ENCODE assay signal across 18 cellular contexts in the genomic region with DNA sequence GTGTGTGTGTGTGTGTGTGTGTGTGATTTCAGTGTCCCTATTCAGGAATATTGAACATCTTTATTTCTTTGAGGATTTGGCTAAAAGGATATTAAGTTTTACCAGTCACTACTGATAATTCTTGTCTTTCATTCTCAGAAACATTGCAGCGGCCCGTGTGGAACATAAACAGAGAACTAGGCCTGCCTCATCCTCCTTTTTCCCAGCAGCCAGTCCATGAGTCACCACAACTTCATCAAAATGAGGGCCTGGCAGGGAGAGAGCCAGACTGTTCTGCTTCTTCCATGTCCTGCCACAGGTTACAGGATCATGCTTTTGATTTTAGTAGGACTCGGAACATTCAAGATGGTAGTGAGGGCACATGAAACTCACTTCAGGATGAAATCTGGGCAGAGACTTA. TPM values are rescaled to one million over a fixed set of nuclear protein-coding genes. Genes with fewer than 3 reads are reported as not detected.
DNase-seq lines count a peak whose midpoint lies in the region; ATAC-seq and TF ChIP-seq lines count a peak whose summit lies in the region.
"Had no signal": no experiment of that assay in that cellular context is flagged by ENCODE, and none has a peak within 500 bp of the region (broad histone marks: within the 10 kb centered on the region; RNA-seq: fewer than 3 reads in every experiment).

No MANE protein-coding gene starts in this region.

- no peak overlapping the region for H3K4me3 Mint-ChIP-seq in activated CD4-positive, alpha-beta memory T cell treated with anti-CD3 and anti-CD28 coated beads for 36 hours
- no peak overlapping the region for H3K4me3 Mint-ChIP-seq in endothelial cell (ENCODE audit: unreplicated experiment)
- H3K4me3 Mint-ChIP-seq: T-helper 1 cell treated with Interleukin-12 subunit alpha and Interleukin-12 subunit beta and Interleukin-4 antibody, amounts not matched to agents 30 μg/mL and 1 μg/mL, for 36 hours had no signal

- no peaks in the 10 kb centered on the region for H3K79me2 ChIP-seq in OCI-LY7 (ENCODE audit: insufficient read depth, low read depth, low read length)

- H3K27ac ChIP-seq in OCI-LY7 (ENCODE audit: low read depth, low read length, poor library complexity, severe bottlenecking) (no peak overlapping the region), muscle layer of colon (ENCODE audit: low read depth, low read length) (peak overlapping the region; percentile 50)

- BruUV-seq in OCI-LY7 (replicated peaks; lab: Mats Ljungman, UMichigan), result TSS peak; percentile 20

- H3K4me3 ChIP-seq in OCI-LY7 (ENCODE audit: low read depth, low read length, poor library complexity, severe bottlenecking) (no peak overlapping the region), epithelial cell of esophagus (ENCODE audit: low read length) (no peak overlapping the region), muscle layer of colon (ENCODE audit: low read depth in 1 of 2, low read length in 2 of 2) (no peak overlapping the region)
- H3K4me3 ChIP-seq: dorsolateral prefrontal cortex, mucosa of descending colon had no signal

- H3K4me1 ChIP-seq in OCI-LY7 (ENCODE audit: insufficient read depth, low read length, poor library complexity, severe bottlenecking) (no peaks in the 10 kb centered on the region), muscle layer of colon (ENCODE audit: insufficient read depth, low read length) (peaks cover 9% of the 10 kb centered on the region)

- CTCF ChIA-PET in OCI-LY7 (lab: Charles Lee; ENCODE audit: unreplicated experiment), result no interaction called here
- CTCF ChIA-PET in activated CD4-positive, alpha-beta memory T cell treated with anti-CD3 and anti-CD28 coated beads for 36 hours (lab: Charles Lee), result no interaction called here

- no peak overlapping the region for H2AFZ ChIP-seq in OCI-LY7 (ENCODE audit: low read length)

- no peak overlapping the region for H3K9ac ChIP-seq in muscle layer of colon (ENCODE audit: low read length)

- DNase-seq in EH (ENCODE audit: low read depth) (peak; percentile 42), OCI-LY7 (ENCODE audit: low spot score) (no peak), epithelial cell of esophagus (ENCODE audit: low read depth) (peak; percentile 13), endothelial cell (ENCODE audit: low spot score) (no peak), ACHN (no peak)
- DNase-seq in activated CD4-positive, alpha-beta memory T cell treated with anti-CD3 and anti-CD28 coated beads for 36 hours, result no peak
- DNase-seq: activated CD4-positive, alpha-beta T cell treated with anti-CD3 and anti-CD28 coated beads for 48 hours; dorsolateral prefrontal cortex; erythroblast; left ventricle myocardium superior; mucosa of descending colon; NCI-H2227 treated with DMSO at 0.1 percent for 48 hours; PC-3; retina; stimulated activated CD4-positive, alpha-beta T cell treated with anti-CD3 and anti-CD28 coated beads, Interleukin-12 subunit alpha, Interleukin-12 subunit beta, amount 100 ng/mL, for 4 hours had no signal

- H3K27ac Mint-ChIP-seq in activated CD4-positive, alpha-beta memory T cell treated with anti-CD3 and anti-CD28 coated beads for 36 hours, result no peak overlapping the region
- H3K27ac Mint-ChIP-seq in endothelial cell (ENCODE audit: unreplicated experiment), result no peak overlapping the region
- H3K27ac Mint-ChIP-seq: T-helper 1 cell treated with Interleukin-12 subunit alpha and Interleukin-12 subunit beta and Interleukin-4 antibody, amounts not matched to agents 30 μg/mL and 1 μg/mL, for 36 hours had no signal

- no peaks in the 10 kb centered on the region for H3K9me3 ChIP-seq in OCI-LY7 (ENCODE audit: low read length)
- H3K9me3 ChIP-seq in muscle layer of colon (ENCODE audit: low read length), result no peaks in the 10 kb centered on the region
- H3K9me3 ChIP-seq: mucosa of descending colon had no signal

- no peak overlapping the region for H3K4me2 ChIP-seq in OCI-LY7 (ENCODE audit: low read length)

- peaks cover 44% of the 10 kb centered on the region for H3K36me3 Mint-ChIP-seq in activated CD4-positive, alpha-beta memory T cell treated with anti-CD3 and anti-CD28 coated beads for 36 hours
- H3K36me3 Mint-ChIP-seq in endothelial cell (ENCODE audit: low read depth, unreplicated experiment), result peaks cover 29% of the 10 kb centered on the region

- peaks cover 17% of the 10 kb centered on the region for H3K4me1 Mint-ChIP-seq in activated CD4-positive, alpha-beta memory T cell treated with anti-CD3 and anti-CD28 coated beads for 36 hours (ENCODE audit: low read depth)
- H3K4me1 Mint-ChIP-seq in endothelial cell (ENCODE audit: unreplicated experiment), result no peaks in the 10 kb centered on the region

- no peaks in the 10 kb centered on the region for H3K9me2 ChIP-seq in OCI-LY7 (ENCODE audit: insufficient read depth, low read length)

- H3K36me3 ChIP-seq in OCI-LY7 (ENCODE audit: insufficient read depth, low read length), result peaks cover 93% of the 10 kb centered on the region
- H3K36me3 ChIP-seq in muscle layer of colon (ENCODE audit: insufficient read depth, low read length), result peaks cover 47% of the 10 kb centered on the region

- H3K9me3 Mint-ChIP-seq in activated CD4-positive, alpha-beta memory T cell treated with anti-CD3 and anti-CD28 coated beads for 36 hours, result no peaks in the 10 kb centered on the region
- H3K9me3 Mint-ChIP-seq in endothelial cell (ENCODE audit: unreplicated experiment), result no peaks in the 10 kb centered on the region
- H3K9me3 Mint-ChIP-seq: T-helper 1 cell treated with Interleukin-12 subunit alpha and Interleukin-12 subunit beta and Interleukin-4 antibody, amounts not matched to agents 30 μg/mL and 1 μg/mL, for 36 hours had no signal

- no peaks in the 10 kb centered on the region for H3K27me3 Mint-ChIP-seq in activated CD4-positive, alpha-beta memory T cell treated with anti-CD3 and anti-CD28 coated beads for 36 hours
- no peaks in the 10 kb centered on the region for H3K27me3 Mint-ChIP-seq in endothelial cell (ENCODE audit: unreplicated experiment)

- intact Hi-C loops in OCI-LY7 (cut with micrococcal nuclease; ENCODE audit: unreplicated experiment), result no loop called here
- intact Hi-C loops in activated CD4-positive, alpha-beta memory T cell treated with anti-CD3 and anti-CD28 coated beads for 36 hours (cut with micrococcal nuclease), result no loop called here

- no peaks in the 10 kb centered on the region for H3K27me3 ChIP-seq in muscle layer of colon (ENCODE audit: control insufficient read depth in 1 of 2, insufficient read depth in 2 of 2, low read length in 2 of 2)
- H3K27me3 ChIP-seq: dorsolateral prefrontal cortex had no signal

- no peaks in the 10 kb centered on the region for H4K20me1 ChIP-seq in OCI-LY7 (ENCODE audit: insufficient read depth, low read length)

- no peak for ATAC-seq in HG03460 (IDR thresholded peaks at IDR 0.05; ENCODE audit: unreplicated experiment)
- ATAC-seq: left ventricle myocardium superior, mucosa of descending colon, PC-3 had no signal

- in situ Hi-C loops in ACHN (cut with HindIII; ENCODE audit: low pct_ligation_motif_present, low pct_unique_long_range_greater_than_20kb, low sequenced_read_pairs), result no loop called here

- TF ChIP-seq CTCF in OCI-LY7 (conservative IDR thresholded peaks at IDR 0.05; ENCODE audit: low read length), result no peak
- no peak for TF ChIP-seq CTCF in epithelial cell of esophagus (IDR thresholded peaks at IDR 0.05; ENCODE audit: insufficient read depth, low read depth, low read length, missing control alignments)
- no peak for TF ChIP-seq CTCF in endothelial cell (IDR thresholded peaks at IDR 0.05; ENCODE audit: unreplicated experiment)

- POLR2A ChIA-PET in OCI-LY7 (lab: Charles Lee), result no interaction called here
- POLR2A ChIA-PET in activated CD4-positive, alpha-beta memory T cell treated with anti-CD3 and anti-CD28 coated beads for 36 hours (lab: Charles Lee), result no interaction called here

RNA-seq across cellular contexts. Expression of a gene that starts 50.7 kb away (rescaled TPM):
- total RNA-seq in OCI-LY7 (2014; rRNA removed; shearing (Covaris generic)), result 11.6 and 11.9 TPM in 2 replicates
- 16.7 and 22.3 TPM in 2 replicates for total RNA-seq in OCI-LY7 (2022)
- 1 to 10 TPM; 7.1 to 8.3 TPM for total RNA-seq in activated CD4-positive, alpha-beta memory T cell treated with anti-CD3 and anti-CD28 coated beads for 36 hours
- total RNA-seq in endothelial cell (ENCODE audit: unreplicated experiment), result 23.0 TPM

Comparison
In these comparisons a context has a peak if more than half of its experiments do, and no peak if none do; other contexts are left out.
1. DNase-seq: peak in EH (single experiment) and epithelial cell of esophagus (single experiment); none in OCI-LY7 (single experiment), activated CD4-positive, alpha-beta memory T cell treated with anti-CD3 and anti-CD28 coated beads for 36 hours (single experiment), endothelial cell (single experiment) and ACHN (single experiment).